8 cellular contexts compared by ENCODE assay signal in genomic region chr3:39051649-39052557, GRCh38. TPM values are rescaled to one million over a fixed set of nuclear protein-coding genes. Genes with fewer than 3 reads are reported as not detected.
A peak's percentile ranks its signal among the peaks of the same experiment; 100 is the strongest.
DNase-seq lines count a peak whose midpoint lies in the region; ATAC-seq, FAIRE-seq and TF ChIP-seq lines count a peak whose summit lies in the region.

Gene SCN11A, minus strand, starts transcription at chr3:39051944. Its CDS starts 101,582 bp downstream, at chr3:38950362.
Gene WDR48, plus strand, starts transcription at chr3:39052016. Its CDS starts 10 bp downstream, at chr3:39052026.

- H3K4me2 ChIP-seq in keratinocyte (ENCODE audit: control insufficient read depth, extremely low read depth, insufficient read depth, low read depth, low read length), result peak within 1 kb of the TSS; percentile 98

- no peaks in the 10 kb centered on the region for H3K36me3 ChIP-seq in keratinocyte (ENCODE audit: control insufficient read depth in 2 of 2, extremely low read depth in 1 of 2, insufficient read depth in 2 of 2, low read length in 2 of 2)

- peaks cover 7% of the 10 kb centered on the region for H3K79me2 ChIP-seq in keratinocyte (ENCODE audit: control insufficient read depth, insufficient read depth, low read length)

- H3K27me3 ChIP-seq in keratinocyte (ENCODE audit: control insufficient read depth, extremely low read depth, insufficient read depth, low read length), result no peaks in the 10 kb centered on the region

- H4K20me1 ChIP-seq in keratinocyte (ENCODE audit: control insufficient read depth, extremely low read depth, insufficient read depth, low read length), result no peaks in the 10 kb centered on the region

- H3K9me3 ChIP-seq in keratinocyte (ENCODE audit: control insufficient read depth, low read depth, low read length), result no peaks in the 10 kb centered on the region

- peak within 1 kb of the TSS; percentile 88 to 94 (median 88) for H3K4me3 ChIP-seq in keratinocyte (ENCODE audit: control insufficient read depth in 2 of 3, extremely low read depth in 1 of 3, insufficient read depth in 2 of 3, low read depth in 1 of 3, low read length in 3 of 3)

- H3K9me1 ChIP-seq in keratinocyte (ENCODE audit: control insufficient read depth, extremely low read depth, insufficient read depth, low read length), result no peaks in the 10 kb centered on the region

- ATAC-seq in GM19043 (IDR thresholded peaks at IDR 0.05; ENCODE audit: low read depth, unreplicated experiment) (peak; percentile 98), HG03354 (IDR thresholded peaks at IDR 0.05; ENCODE audit: poor library complexity, severe bottlenecking, unreplicated experiment) (peak; percentile 99)

- dilution Hi-C loops in keratinocyte (cut with MboI; ENCODE audit: extremely low pct_ligation_motif_present, low sequenced_read_pairs), result no loop called here

- DNase-seq in AG20443 (ENCODE audit: low spot score) (peak; percentile 95), NCI-H446 (lab: John Stamatoyannopoulos, UW) (peak; percentile 63 to 81), cerebellar nuclear complex (lab: John Stamatoyannopoulos, UW) (peak; percentile 77 to 92), keratinocyte (ENCODE audit: low read depth, low spot score) (no peak)
- DNase-seq in activated CD4-positive, CD25-positive, alpha-beta regulatory T cell treated with anti-CD3 and anti-CD28 coated beads, Interleukin-2, amount 50 U/mL, for 72 hours, result peak; percentile 86
- peak; percentile 88 to 91 (median 88) for DNase-seq in stimulated activated CD4-positive, alpha-beta T cell treated with anti-CD3 and anti-CD28 coated beads, Interleukin-12 subunit alpha, Interleukin-12 subunit beta, amount 100 ng/mL, for 48 hours (ENCODE audit: low read depth in 2 of 3, low spot score in 1 of 3)

- peak within 1 kb of the TSS; percentile 100 for H2AFZ ChIP-seq in keratinocyte (ENCODE audit: control insufficient read depth, low read length)

- peak within 1 kb of the TSS; percentile 85 for H3K27ac ChIP-seq in keratinocyte (ENCODE audit: control insufficient read depth, insufficient read depth, low read length)

- FAIRE-seq in keratinocyte (lab: Jason Lieb, UNC), result peak; percentile 85

- H3K9ac ChIP-seq in keratinocyte (ENCODE audit: control insufficient read depth, extremely low read depth, insufficient read depth, low read length), result peak within 1 kb of the TSS; percentile 89

- TF ChIP-seq CTCF in keratinocyte (optimal IDR thresholded peaks at IDR 0.05 in 1 of 3, IDR thresholded peaks at IDR 0.05 in 1 of 3, conservative IDR thresholded peaks at IDR 0.05 in 1 of 3; ENCODE audit: extremely low read depth in 1 of 3, insufficient read depth in 2 of 3, low read length in 3 of 3), result no peak

- peaks cover 9% of the 10 kb centered on the region for H3K4me1 ChIP-seq in keratinocyte (ENCODE audit: control insufficient read depth, extremely low read depth, insufficient read depth, low read length)

RNA-seq across cellular contexts. Expression of gene SCN11A, which starts in this region (rescaled TPM):
- 0.01 to 0.04 TPM in 2 of 3 replicates, not detected in the other for polyA plus RNA-seq in keratinocyte
- polyA plus RNA-seq in keratinocyte (2011; ENCODE audit: low read depth), result not detected
- 0.01 TPM in 1 of 2 replicates, not detected in the other for polyA plus RNA-seq in keratinocyte (2011; cell fraction: cytosol; rRNA removed)
- 0.04 and 0.06 TPM in 2 replicates for polyA plus RNA-seq in keratinocyte (2011; cell fraction: nucleus; rRNA removed)
- polyA plus RNA-seq in keratinocyte (2012; ENCODE audit: low replicate concordance), result not detected in 2 replicates
- polyA minus RNA-seq in keratinocyte, result 0.07 TPM in 1 of 3 replicates, not detected in the others
- not detected for polyA minus RNA-seq in keratinocyte (2011; cell fraction: cytosol; rRNA and poly(A)+ RNA removed)
- polyA minus RNA-seq in keratinocyte (2011; cell fraction: nucleus; rRNA and poly(A)+ RNA removed), result not detected in 2 replicates

RNA-seq across cellular contexts. Expression of gene WDR48, which starts in this region (rescaled TPM):
- polyA plus RNA-seq in keratinocyte, result 14.9 to 29.7 TPM (median 20.2 TPM) in 3 replicates
- 16.5 TPM for polyA plus RNA-seq in keratinocyte (2011; ENCODE audit: low read depth)
- 10.1 and 26.2 TPM in 2 replicates for polyA plus RNA-seq in keratinocyte (2011; cell fraction: cytosol; rRNA removed)
- polyA plus RNA-seq in keratinocyte (2011; cell fraction: nucleus; rRNA removed), result 19.3 and 27.8 TPM in 2 replicates
- polyA plus RNA-seq in keratinocyte (2012; ENCODE audit: low replicate concordance), result 14.3 and 15.1 TPM in 2 replicates
- 4.5 to 36.3 TPM (median 22.3 TPM) in 3 replicates for polyA minus RNA-seq in keratinocyte
- polyA minus RNA-seq in keratinocyte (2011; cell fraction: cytosol; rRNA and poly(A)+ RNA removed), result 30.7 TPM
- polyA minus RNA-seq in keratinocyte (2011; cell fraction: nucleus; rRNA and poly(A)+ RNA removed), result 10.6 and 21.7 TPM in 2 replicates
